ENCODE assay signal across 25 cellular contexts in genomic region chr9:120774719-120775118, GRCh38. TPM values are rescaled to one million over a fixed set of nuclear protein-coding genes. Genes with fewer than 3 reads are reported as not detected.
A peak's percentile ranks its signal among the peaks of the same experiment; 100 is the strongest.
DNase-seq lines count a peak whose midpoint lies in the region; ATAC-seq and TF ChIP-seq lines count a peak whose summit lies in the region.
"Had no signal": no experiment of that assay in that cellular context is flagged by ENCODE, and none has a peak within 500 bp of the region (broad histone marks: within the 10 kb centered on the region; RNA-seq: fewer than 3 reads in every experiment).

No MANE protein-coding gene starts in this region.

- CTCF ChIA-PET in PC-3 (lab: Charles Lee), result no interaction called here

- H2AFZ ChIP-seq in PC-3 (ENCODE audit: low read length), result no peak overlapping the region

- H3K9me3 ChIP-seq in PC-3 (ENCODE audit: low read length), result no peaks in the 10 kb centered on the region
- H3K9me3 ChIP-seq: adrenal gland, HAP-1, mucosa of descending colon, right atrium auricular region, upper lobe of left lung had no signal

- no peaks in the 10 kb centered on the region for H3F3A ChIP-seq in PC-3 (ENCODE audit: low read length, unreplicated experiment)

- no peak for ATAC-seq in PC-3
- ATAC-seq: mucosa of descending colon, pancreas, Right ventricle myocardium inferior had no signal

- H3K9me2 ChIP-seq in PC-3 (replicated peaks; ENCODE audit: low read length), result no peaks in the 10 kb centered on the region

- H3K4me2 ChIP-seq in PC-3 (ENCODE audit: low read length), result no peak overlapping the region

- no peaks in the 10 kb centered on the region for H3K4me1 ChIP-seq in PC-3 (ENCODE audit: insufficient read depth, low read length)
- H3K4me1 ChIP-seq: HAP-1, right atrium auricular region had no signal

- H3K27ac ChIP-seq in PC-3 (ENCODE audit: low read length) (no peak overlapping the region), substantia nigra (ENCODE audit: low read depth, low read length, poor library complexity, severe bottlenecking) (no peak overlapping the region)
- H3K27ac ChIP-seq: 22Rv1, adrenal gland, coronary artery, pancreas, right atrium auricular region, upper lobe of left lung had no signal

- no peak overlapping the region for H3K9ac ChIP-seq in PC-3 (ENCODE audit: low read length)

- POLR2A ChIA-PET in PC-3 (lab: Charles Lee; ENCODE audit: unreplicated experiment), result interaction anchor here (0.7 kb wide), 1 partner anchor 261 kb away, joined by 4 read pairs; no protein-coding TSS in a partner anchor

- H3K27me3 ChIP-seq in PC-3 (ENCODE audit: low read length), result no peaks in the 10 kb centered on the region
- H3K27me3 ChIP-seq: adrenal gland, pancreas, right atrium auricular region, upper lobe of left lung had no signal

- peak; percentile 32 for DNase-seq in DMS 273 (lab: John Stamatoyannopoulos, UW; ENCODE audit: unreplicated experiment)
- no peak for DNase-seq in DMS 273 treated with DMSO at 0.1 percent for 48 hours (lab: John Stamatoyannopoulos, UW)
- peak; percentile 10 for DNase-seq in AG20443 (ENCODE audit: low spot score)
- peak; percentile 4 for DNase-seq in PC-3
- DNase-seq in epithelial cell of proximal tubule (ENCODE audit: low read depth), result no peak
- no peak for DNase-seq in central memory CD4-positive, alpha-beta T cell
- no peak for DNase-seq in substantia nigra (lab: John Stamatoyannopoulos, UW)
- DNase-seq in NCI-H2107 treated with DMSO at 0.1 percent for 48 hours (lab: John Stamatoyannopoulos, UW; ENCODE audit: unreplicated experiment), result no peak
- DNase-seq: activated CD4-positive, alpha-beta memory T cell treated with anti-CD3 and anti-CD28 coated beads, Interleukin-2, amount 10 ng/mL, durations not matched to agents 7 days and 5 days; activated naive CD4-positive, alpha-beta T cell treated with Interleukin-2 at 50 U/mL for 16 hours; activated T-cell treated with anti-CD3 and anti-CD28 coated beads, Interleukin-2, amount 50 U/mL, for 1 hour; adrenal gland; DMS79 treated with DMSO at 0.1 percent for 48 hours; mucosa of descending colon; NCI-H1048; NCI-H1930; NCI-H2227 treated with DMSO at 0.1 percent for 48 hours; nephron progenitor cell; pancreas; upper lobe of left lung had no signal

- intact Hi-C loops in PC-3 (cut with micrococcal nuclease), result no loop called here

- H3K4me3 ChIP-seq in PC-3 (ENCODE audit: low read length) (no peak overlapping the region), epithelial cell of proximal tubule (ENCODE audit: low read depth, low read length) (no peak overlapping the region)
- H3K4me3 ChIP-seq: adrenal gland, coronary artery, HAP-1, mucosa of descending colon, pancreas, right atrium auricular region, upper lobe of left lung had no signal

- no peaks in the 10 kb centered on the region for H3K79me2 ChIP-seq in PC-3 (ENCODE audit: low read length)

- H4K20me1 ChIP-seq in PC-3 (ENCODE audit: low read length), result 0 out of 2 replicates have a peak, but pooled peaks cover 3% of the 10 kb centered on the region

- TF ChIP-seq CTCF in PC-3 (conservative IDR thresholded peaks at IDR 0.05; ENCODE audit: low read depth, low read length), result no peak
- peak; percentile 14 for TF ChIP-seq CTCF in epithelial cell of proximal tubule (conservative IDR thresholded peaks at IDR 0.05; ENCODE audit: low read depth, low read length)

- no TSS peak for BruUV-seq in PC-3 (replicated peaks; lab: Mats Ljungman, UMichigan)

- H3K36me3 ChIP-seq in PC-3 (ENCODE audit: low read depth, low read length), result peaks cover 27% of the 10 kb centered on the region; the same call in 1 of the 2 replicates

RNA-seq across cellular contexts. Expression of gene FBXW2, which starts 18.5 kb away (rescaled TPM):
- 25.0 and 30.5 TPM in 2 replicates for total RNA-seq in PC-3 (2014; rRNA removed)
- 24.0 and 28.1 TPM in 2 replicates for total RNA-seq in epithelial cell of proximal tubule

Comparison
In these comparisons a context has a peak if more than half of its experiments do, and no peak if none do; other contexts are left out.
1. DNase-seq: peak in DMS 273 (single experiment), AG20443 (single experiment) and PC-3 (single experiment); none in DMS 273 treated with DMSO at 0.1 percent for 48 hours (single experiment), epithelial cell of proximal tubule (single experiment), central memory CD4-positive, alpha-beta T cell (single experiment), substantia nigra (0 of 49) and NCI-H2107 treated with DMSO at 0.1 percent for 48 hours (single experiment).